ENCODE assay signal across 8 cellular contexts in the genomic region with DNA sequence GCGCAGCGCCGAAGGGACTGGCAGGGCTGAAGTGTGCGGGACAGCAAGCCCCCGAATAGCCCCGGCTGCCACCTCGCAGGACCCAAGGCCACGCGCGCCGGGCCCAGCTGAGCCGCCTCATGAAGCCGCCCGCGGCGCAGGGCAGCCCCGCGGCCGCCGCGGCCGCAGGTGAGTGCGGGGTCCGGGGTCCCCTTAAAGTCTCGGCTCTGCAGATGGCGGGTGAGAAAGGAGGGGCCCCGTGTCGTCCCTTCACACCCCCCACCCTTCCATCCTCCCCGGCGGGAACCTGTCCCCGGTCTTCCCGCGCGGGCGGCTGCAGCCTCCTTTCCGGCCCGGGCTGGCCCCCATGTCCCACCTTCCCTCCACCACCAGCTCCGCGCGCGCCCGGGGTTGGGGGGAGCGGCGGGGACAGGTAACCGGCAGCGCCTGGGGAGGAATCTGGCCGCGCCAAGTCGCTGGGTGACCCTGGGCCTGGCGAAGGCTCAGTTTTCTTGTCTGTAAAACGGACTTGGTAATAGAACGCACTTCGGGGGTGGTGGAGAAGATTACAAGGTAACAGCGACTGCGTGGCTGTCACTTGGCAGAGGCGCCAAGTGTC. TPM values are rescaled to one million over a fixed set of nuclear protein-coding genes. Genes with fewer than 3 reads are reported as not detected.
DNase-seq lines count a peak whose midpoint lies in the region; ATAC-seq and TF ChIP-seq lines count a peak whose summit lies in the region.

No MANE protein-coding gene starts in this region.

- H3K27me3 ChIP-seq in HL-60 (ENCODE audit: insufficient read depth, poor library complexity, severe bottlenecking): peaks cover 5% of the 10 kb centered on the region
- H3K27me3 ChIP-seq in psoas muscle (ENCODE audit: insufficient read depth in 3 of 3, low read length in 2 of 3): peaks cover 0 to 56% (median 7%) of the 10 kb centered on the region in 3 donors

- H3K27me3 Mint-ChIP-seq in activated CD8-positive, alpha-beta memory T cell treated with anti-CD3 and anti-CD28 coated beads, Interleukin-2, amount 10 ng/mL, durations not matched to agents 7 days and 5 days: peaks cover 23% of the 10 kb centered on the region
- peaks cover 22% of the 10 kb centered on the region for H3K27me3 Mint-ChIP-seq in activated T-helper 1 cell treated with anti-CD3 and anti-CD28 coated beads, Interleukin-12 subunit alpha, Interleukin-12 subunit beta, Interleukin-2, Interleukin-4 antibody, amounts not matched to agents 30 ng/mL and 10 ng/mL and 1 ng/mL, durations not matched to agents 14 hours and 24 hours and 36 hours (ENCODE audit: insufficient read depth)
- H3K27me3 Mint-ChIP-seq in glutamatergic neuron (ENCODE audit: unreplicated experiment): peaks cover 21% of the 10 kb centered on the region

- peaks cover 25% of the 10 kb centered on the region for H3K36me3 Mint-ChIP-seq in activated CD8-positive, alpha-beta memory T cell treated with anti-CD3 and anti-CD28 coated beads, Interleukin-2, amount 10 ng/mL, durations not matched to agents 7 days and 5 days
- peaks cover 29% of the 10 kb centered on the region for H3K36me3 Mint-ChIP-seq in activated T-helper 1 cell treated with anti-CD3 and anti-CD28 coated beads, Interleukin-12 subunit alpha, Interleukin-12 subunit beta, Interleukin-2, Interleukin-4 antibody, amounts not matched to agents 30 ng/mL and 10 ng/mL and 1 ng/mL, durations not matched to agents 14 hours and 24 hours and 36 hours (ENCODE audit: low read depth)
- H3K36me3 Mint-ChIP-seq in glutamatergic neuron (ENCODE audit: unreplicated experiment): no peaks in the 10 kb centered on the region

- H3K4me1 Mint-ChIP-seq in activated CD8-positive, alpha-beta memory T cell treated with anti-CD3 and anti-CD28 coated beads, Interleukin-2, amount 10 ng/mL, durations not matched to agents 7 days and 5 days: peaks cover 51% of the 10 kb centered on the region
- peaks cover 51% of the 10 kb centered on the region for H3K4me1 Mint-ChIP-seq in activated T-helper 1 cell treated with anti-CD3 and anti-CD28 coated beads, Interleukin-12 subunit alpha, Interleukin-12 subunit beta, Interleukin-2, Interleukin-4 antibody, amounts not matched to agents 30 ng/mL and 10 ng/mL and 1 ng/mL, durations not matched to agents 14 hours and 24 hours and 36 hours (ENCODE audit: low read depth)
- H3K4me1 Mint-ChIP-seq in glutamatergic neuron (ENCODE audit: low read depth, unreplicated experiment): no peaks in the 10 kb centered on the region

- peak overlapping the region; percentile 79 for H3K4me3 Mint-ChIP-seq in activated CD8-positive, alpha-beta memory T cell treated with anti-CD3 and anti-CD28 coated beads, Interleukin-2, amount 10 ng/mL, durations not matched to agents 7 days and 5 days
- H3K4me3 Mint-ChIP-seq in activated T-helper 1 cell treated with anti-CD3 and anti-CD28 coated beads, Interleukin-12 subunit alpha, Interleukin-12 subunit beta, Interleukin-2, Interleukin-4 antibody, amounts not matched to agents 30 ng/mL and 10 ng/mL and 1 ng/mL, durations not matched to agents 14 hours and 24 hours and 36 hours: peak overlapping the region; percentile 95
- peak overlapping the region; percentile 63 for H3K4me3 Mint-ChIP-seq in glutamatergic neuron (ENCODE audit: unreplicated experiment)

- no peaks in the 10 kb centered on the region for H3K36me3 ChIP-seq in psoas muscle (ENCODE audit: insufficient read depth in 1 of 2, low read depth in 1 of 2)

- intact Hi-C loops in activated T-helper 1 cell treated with anti-CD3 and anti-CD28 coated beads, Interleukin-12 subunit alpha, Interleukin-12 subunit beta, Interleukin-2, Interleukin-4 antibody, amounts not matched to agents 30 ng/mL and 10 ng/mL and 1 ng/mL, durations not matched to agents 14 hours and 24 hours and 36 hours (cut with micrococcal nuclease): loop anchor here (1.0 to 10.0 kb wide), 11 partner anchors 8 to 817 kb away; partner anchors contain the start of genes AKAP11, KBTBD6, MTRF1 and NAA16
- intact Hi-C loops in psoas muscle (cut with DNase I): loop anchor here (5.0 to 10.0 kb wide), 2 partner anchors 187 to 195 kb away; no protein-coding TSS in a partner anchor

- H3K4me1 ChIP-seq in psoas muscle: peaks cover 14% of the 10 kb centered on the region

- no peaks in the 10 kb centered on the region for H3K9me3 ChIP-seq in psoas muscle

- peak overlapping the region; percentile 75 for H3K4me3 ChIP-seq in HL-60 (replicated peaks; ENCODE audit: insufficient read depth, low read length)
- H3K4me3 ChIP-seq in psoas muscle: peak overlapping the region; percentile 79

- H3K27ac ChIP-seq in HL-60 (replicated peaks) (peak overlapping the region; percentile 80), psoas muscle (peak overlapping the region; percentile 52)

- peak overlapping the region; percentile 82 for H3K27ac Mint-ChIP-seq in activated CD8-positive, alpha-beta memory T cell treated with anti-CD3 and anti-CD28 coated beads, Interleukin-2, amount 10 ng/mL, durations not matched to agents 7 days and 5 days
- H3K27ac Mint-ChIP-seq in activated T-helper 1 cell treated with anti-CD3 and anti-CD28 coated beads, Interleukin-12 subunit alpha, Interleukin-12 subunit beta, Interleukin-2, Interleukin-4 antibody, amounts not matched to agents 30 ng/mL and 10 ng/mL and 1 ng/mL, durations not matched to agents 14 hours and 24 hours and 36 hours: peak overlapping the region; percentile 96
- H3K27ac Mint-ChIP-seq in glutamatergic neuron (ENCODE audit: unreplicated experiment): no peak overlapping the region

- H3K9me3 Mint-ChIP-seq in activated CD8-positive, alpha-beta memory T cell treated with anti-CD3 and anti-CD28 coated beads, Interleukin-2, amount 10 ng/mL, durations not matched to agents 7 days and 5 days (ENCODE audit: low read depth): no peaks in the 10 kb centered on the region
- no peaks in the 10 kb centered on the region for H3K9me3 Mint-ChIP-seq in activated T-helper 1 cell treated with anti-CD3 and anti-CD28 coated beads, Interleukin-12 subunit alpha, Interleukin-12 subunit beta, Interleukin-2, Interleukin-4 antibody, amounts not matched to agents 30 ng/mL and 10 ng/mL and 1 ng/mL, durations not matched to agents 14 hours and 24 hours and 36 hours
- no peaks in the 10 kb centered on the region for H3K9me3 Mint-ChIP-seq in glutamatergic neuron (ENCODE audit: unreplicated experiment)

- TF ChIP-seq CTCF in HL-60 (IDR thresholded peaks at IDR 0.05; ENCODE audit: insufficient read depth, low read length) (no peak), glutamatergic neuron (IDR thresholded peaks at IDR 0.05; ENCODE audit: partially characterized antibody, unreplicated experiment) (no peak), psoas muscle (IDR thresholded peaks at IDR 0.05) (no peak)

- peak; percentile 23 for ATAC-seq in activated CD8-positive, alpha-beta memory T cell treated with anti-CD3 and anti-CD28 coated beads, Interleukin-2, amount 10 ng/mL, durations not matched to agents 7 days and 5 days
- ATAC-seq in psoas muscle (peak; percentile 12 to 26 (median 22)), HG03139 (IDR thresholded peaks at IDR 0.05; ENCODE audit: unreplicated experiment) (no peak)

- DNase-seq in activated CD8-positive, alpha-beta memory T cell treated with anti-CD3 and anti-CD28 coated beads, Interleukin-2, amount 10 ng/mL, durations not matched to agents 7 days and 5 days: peak; percentile 57
- no peak for DNase-seq in activated CD8-positive, alpha-beta memory T cell treated with anti-CD3 and anti-CD28 coated beads for 24 hours
- DNase-seq in HL-60 (ENCODE audit: low read depth in 1 of 2, low spot score in 1 of 2): no peak
- peak; percentile 30 for DNase-seq in activated T-helper 1 cell treated with anti-CD3 and anti-CD28 coated beads, Interleukin-12 subunit alpha, Interleukin-12 subunit beta, Interleukin-2, Interleukin-4 antibody, amounts not matched to agents 30 ng/mL and 10 ng/mL and 1 ng/mL, durations not matched to agents 14 hours and 24 hours and 36 hours (ENCODE audit: low spot score)
- no peak for DNase-seq in glutamatergic neuron
- DNase-seq in psoas muscle: peak; percentile 27 to 57
- DNase-seq in NCI-H2171 (lab: John Stamatoyannopoulos, UW): no peak

- WGBS in psoas muscle, 3 donors: 0 to 2% (median 1%) methylated on average over 30 to 56 of the region's 56 CpGs

- CTCF ChIA-PET in activated CD8-positive, alpha-beta memory T cell treated with anti-CD3 and anti-CD28 coated beads, Interleukin-2, amount 10 ng/mL, durations not matched to agents 7 days and 5 days (lab: Charles Lee): interaction anchor here (0.9 to 4.4 kb wide), 14 partner anchors 8 to 367 kb away, joined by 3 to 42 read pairs (median 4); no protein-coding TSS in a partner anchor

RNA-seq across cellular contexts. Expression of gene RGCC, which starts 0.3 kb away (rescaled TPM):
- 10 to 100 TPM; 25.5 to 34.7 TPM for total RNA-seq in activated CD8-positive, alpha-beta memory T cell treated with anti-CD3 and anti-CD28 coated beads, Interleukin-2, amount 10 ng/mL, durations not matched to agents 7 days and 5 days
- 135 and 139 TPM in 2 replicates for total RNA-seq in activated T-helper 1 cell treated with anti-CD3 and anti-CD28 coated beads, Interleukin-12 subunit alpha, Interleukin-12 subunit beta, Interleukin-2, Interleukin-4 antibody, amounts not matched to agents 30 ng/mL and 10 ng/mL and 1 ng/mL, durations not matched to agents 14 hours and 24 hours and 36 hours
- total RNA-seq in glutamatergic neuron (ENCODE audit: unreplicated experiment) (not detected), psoas muscle (10 to 100 TPM; 10.1 to 35.1 (median 28.4) TPM)
- 10 to 100 TPM; 15.9 to 19.1 (median 16.5) TPM for polyA plus RNA-seq in psoas muscle

Comparison
In these comparisons a context has a peak if more than half of its experiments do, and no peak if none do; other contexts are left out.
1. DNase-seq: peak in activated CD8-positive, alpha-beta memory T cell treated with anti-CD3 and anti-CD28 coated beads, Interleukin-2, amount 10 ng/mL, durations not matched to agents 7 days and 5 days (single experiment), activated T-helper 1 cell treated with anti-CD3 and anti-CD28 coated beads, Interleukin-12 subunit alpha, Interleukin-12 subunit beta, Interleukin-2, Interleukin-4 antibody, amounts not matched to agents 30 ng/mL and 10 ng/mL and 1 ng/mL, durations not matched to agents 14 hours and 24 hours and 36 hours (single experiment) and psoas muscle (2 of 2); none in activated CD8-positive, alpha-beta memory T cell treated with anti-CD3 and anti-CD28 coated beads for 24 hours (single experiment), HL-60 (0 of 2), glutamatergic neuron (single experiment) and NCI-H2171 (single experiment).
2. Peak in every context shown above with its lines, with median percentiles within 50 percentile points of each other: H3K4me3 Mint-ChIP-seq.